21 cellular contexts compared by ENCODE assay signal in the genomic region with DNA sequence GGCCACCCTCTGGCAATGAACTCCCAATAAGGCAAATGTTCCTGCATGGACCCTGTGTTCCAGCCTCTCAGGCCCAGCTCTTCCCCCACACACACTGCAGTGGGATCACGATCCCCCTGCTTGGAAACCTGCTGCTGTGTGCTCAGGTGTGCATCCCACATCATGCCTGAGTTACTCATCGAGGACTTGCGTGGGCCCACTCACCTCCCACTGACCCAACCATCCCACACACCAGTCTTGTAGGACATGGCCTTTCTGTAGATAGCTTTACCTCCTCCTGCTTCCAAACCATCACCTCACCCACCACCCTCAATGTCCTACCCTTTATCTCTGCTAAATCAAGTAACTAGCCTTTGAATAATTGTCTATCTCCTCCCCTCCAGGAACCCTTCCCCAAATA. TPM values are rescaled to one million over a fixed set of nuclear protein-coding genes. Genes with fewer than 3 reads are reported as not detected.
"Had no signal": no experiment of that assay in that cellular context is flagged by ENCODE, and none has a peak within 500 bp of the region (broad histone marks: within the 10 kb centered on the region; RNA-seq: fewer than 3 reads in every experiment).

No MANE protein-coding gene starts in this region.

- H3K4me1 Mint-ChIP-seq: neural progenitor cell had no signal

- H3K4me3 Mint-ChIP-seq: natural killer cell treated with Interleukin-12 subunit alpha and Interleukin-12 subunit beta and Interleukin-15 and Interleukin-18, amount 100 ng/mL, for 72 hours; neural progenitor cell had no signal

- H3K9me3 ChIP-seq: esophagus squamous epithelium, gastroesophageal sphincter, pancreas, thyroid gland, upper lobe of left lung, vagina had no signal

- H3K27ac Mint-ChIP-seq: natural killer cell treated with Interleukin-12 subunit alpha and Interleukin-12 subunit beta and Interleukin-15 and Interleukin-18, amount 100 ng/mL, for 72 hours; neural progenitor cell; progenitor cell of endocrine pancreas had no signal

- H3K36me3 ChIP-seq: neural progenitor cell, pancreas, thyroid gland had no signal

- H3K4me3 ChIP-seq: esophagus squamous epithelium, gastroesophageal sphincter, hepatocyte, neural progenitor cell, pancreas, thyroid gland, upper lobe of left lung, vagina had no signal

- H3K36me3 Mint-ChIP-seq: natural killer cell treated with Interleukin-12 subunit alpha and Interleukin-12 subunit beta and Interleukin-15 and Interleukin-18, amount 100 ng/mL, for 72 hours had no signal

- DNase-seq: cortex of kidney; effector memory CD4-positive, alpha-beta T cell; esophagus squamous epithelium; foreskin fibroblast; midbrain; pancreas; right cardiac atrium; small intestine; stimulated activated CD4-positive, alpha-beta T cell treated with anti-CD3 and anti-CD28 coated beads, Interleukin-12 subunit alpha, Interleukin-12 subunit beta, amount 100 ng/mL, for 4 hours; stimulated activated naive CD4-positive, alpha-beta T cell treated with Interleukin-2 at 50 U/mL for 16 hours; thyroid gland; upper lobe of left lung had no signal

- H3K27ac ChIP-seq: esophagus squamous epithelium, gastroesophageal sphincter, hepatocyte, neural progenitor cell, pancreas, thyroid gland, vagina had no signal

- H3K27me3 ChIP-seq: esophagus squamous epithelium, gastroesophageal sphincter, hepatocyte, neural progenitor cell, pancreas, thyroid gland, upper lobe of left lung, vagina had no signal

- H3K27me3 Mint-ChIP-seq: progenitor cell of endocrine pancreas had no signal

- H3K4me1 ChIP-seq: pancreas, vagina had no signal

- H3K9me3 Mint-ChIP-seq: natural killer cell treated with Interleukin-12 subunit alpha and Interleukin-12 subunit beta and Interleukin-15 and Interleukin-18, amount 100 ng/mL, for 72 hours; neural progenitor cell had no signal

RNA-seq across cellular contexts. Expression of a gene that starts 42.5 kb away (rescaled TPM):
- total RNA-seq: epithelial cell of proximal tubule; hepatocyte; kidney epithelial cell; lung microvascular endothelial cell; natural killer cell treated with Interleukin-12 subunit alpha and Interleukin-12 subunit beta and Interleukin-15 and Interleukin-18, amount 100 ng/mL, for 72 hours; vagina had no signal
